ENCODE assay signal across 11 cellular contexts in the genomic region with DNA sequence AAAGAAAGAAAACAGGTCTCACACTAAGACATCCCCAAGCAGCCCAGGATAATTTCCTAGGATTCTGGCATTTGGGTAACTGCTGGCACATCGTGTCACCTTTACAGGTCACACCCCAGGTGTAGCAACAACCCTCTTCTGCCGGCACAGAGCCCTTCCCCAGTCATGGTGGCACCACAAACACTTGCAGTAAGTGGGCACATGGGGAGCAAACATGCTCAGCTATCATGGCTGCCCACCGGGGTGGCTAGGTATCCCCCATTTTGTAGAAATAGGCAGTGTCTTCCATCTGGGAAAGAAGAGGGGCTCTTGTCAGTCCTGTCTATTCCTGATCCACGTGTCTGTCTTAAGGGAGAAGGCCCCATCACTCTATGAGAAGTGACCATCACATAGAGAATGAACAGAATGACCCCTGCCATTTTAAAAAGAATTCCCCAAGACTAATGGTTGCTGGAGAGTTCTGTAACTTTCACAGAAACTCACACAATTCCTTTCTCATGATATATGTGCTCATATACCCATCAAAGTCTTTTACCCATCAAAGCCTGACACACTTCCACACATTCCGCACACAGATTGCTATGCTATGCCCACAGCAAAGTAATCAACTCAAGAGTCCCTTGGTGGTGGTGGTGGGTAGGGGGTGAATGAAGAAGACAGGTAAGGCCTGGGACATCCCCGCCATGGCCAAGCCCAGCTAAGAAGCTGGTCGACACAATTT. TPM values are rescaled to one million over a fixed set of nuclear protein-coding genes. Genes with fewer than 3 reads are reported as not detected.
DNase-seq lines count a peak whose midpoint lies in the region; ATAC-seq and TF ChIP-seq lines count a peak whose summit lies in the region.
"Had no signal": no experiment of that assay in that cellular context is flagged by ENCODE, and none has a peak within 500 bp of the region (broad histone marks: within the 10 kb centered on the region; RNA-seq: fewer than 3 reads in every experiment).

No MANE protein-coding gene starts in this region.

- peak overlapping the region; percentile 70; the same call in 1 of the 3 replicates for H2BK15ac ChIP-seq in IMR-90 (ENCODE audit: low read depth, low read length)

- H3K23ac ChIP-seq in IMR-90 (ENCODE audit: low read depth, low read length): peak overlapping the region; percentile 61

- CTCF ChIA-PET in IMR-90 (lab: Yijun Ruan, JAX): no interaction called here

- peaks cover 87% of the 10 kb centered on the region for H3K4me1 Mint-ChIP-seq in central memory CD8-positive, alpha-beta T cell
- peaks cover 60% of the 10 kb centered on the region for H3K4me1 Mint-ChIP-seq in nephron progenitor cell

- no peak for TF ChIP-seq RAD21 in IMR-90 (IDR thresholded peaks at IDR 0.05; ENCODE audit: low read length)

- peak overlapping the region; percentile 75 for H2BK120ac ChIP-seq in IMR-90 (ENCODE audit: low read depth, low read length)

- peaks cover 61% of the 10 kb centered on the region for H3K9me1 ChIP-seq in IMR-90 (ENCODE audit: insufficient read depth, low read length)

- WGBS in IMR-90 (ENCODE audit: extremely low coverage in 2 of 2, insufficient read length in 1 of 2), 2 experiments: 100% methylated on average over 1 of the region's 7 CpGs; no CpG with 5 or more reads in 1 of the 2 experiments
- whole genome bisulfite sequencing in aorta, 2 donors: 84 to 89% methylated on average over 7 of the region's 7 CpGs

- H3K4me1 ChIP-seq in BLaER1 treated with 17β-estradiol and CSF1 and Interleukin-3, amounts not matched to agents 10 nM and 100 nM: peaks cover 99 to 100% (median 100%) of the 10 kb centered on the region in 10 experiments
- H3K4me1 ChIP-seq in IMR-90 (ENCODE audit: control insufficient read depth, insufficient read depth, low read length) (peaks cover 55% of the 10 kb centered on the region), vagina (peaks cover 94% of the 10 kb centered on the region), aorta (ENCODE audit: control insufficient read depth in 1 of 2, insufficient read depth in 2 of 2, low read length in 2 of 2) (peaks cover 3 to 13% of the 10 kb centered on the region in 2 donors)

- H3K27me3 Mint-ChIP-seq in central memory CD8-positive, alpha-beta T cell: no peaks in the 10 kb centered on the region
- no peaks in the 10 kb centered on the region for H3K27me3 Mint-ChIP-seq in nephron progenitor cell (ENCODE audit: low read depth, poor library complexity)

- peaks cover 16% of the 10 kb centered on the region for H3K36me3 Mint-ChIP-seq in central memory CD8-positive, alpha-beta T cell (ENCODE audit: insufficient read depth)
- H3K36me3 Mint-ChIP-seq in nephron progenitor cell (ENCODE audit: low read depth): peaks cover 34% of the 10 kb centered on the region

- no peak overlapping the region for H3K4me3 ChIP-seq in BLaER1 treated with 17β-estradiol and CSF1 and Interleukin-3, amounts not matched to agents 10 nM and 100 nM
- H3K4me3 ChIP-seq in IMR-90 (ENCODE audit: insufficient read depth, low read depth, low read length) (no peak overlapping the region), vagina (no peak overlapping the region), aorta (ENCODE audit: low read length in 2 of 2) (no peak overlapping the region)
- H3K4me3 ChIP-seq: adrenal gland, tibial nerve had no signal

- TF ChIP-seq POLR2A in IMR-90 (IDR thresholded peaks at IDR 0.05; ENCODE audit: low read depth, low read length): no peak
- TF ChIP-seq POLR2A in vagina (IDR thresholded peaks at IDR 0.05): no peak

- in situ Hi-C loops in IMR-90 (cut with MboI; ENCODE audit: low sequenced_read_pairs): no loop called here

- H3K4me2 ChIP-seq in BLaER1 treated with 17β-estradiol and CSF1 and Interleukin-3, amounts not matched to agents 10 nM and 100 nM: peak overlapping the region; percentile 58 to 89 (median 83)
- 0 out of 2 replicates have a peak overlapping the region, but pooled peaks have one; percentile 6 for H3K4me2 ChIP-seq in IMR-90 (ENCODE audit: low read depth, low read length)

- no peaks in the 10 kb centered on the region for H3K27me3 ChIP-seq in BLaER1 treated with 17β-estradiol and CSF1 and Interleukin-3, amounts not matched to agents 10 nM and 100 nM
- H3K27me3 ChIP-seq in IMR-90 (ENCODE audit: control insufficient read depth, insufficient read depth, low read length) (no peaks in the 10 kb centered on the region), vagina (no peaks in the 10 kb centered on the region), aorta (ENCODE audit: control insufficient read depth in 1 of 2, insufficient read depth in 2 of 2, low read length in 1 of 2) (no peaks in the 10 kb centered on the region)
- H3K27me3 ChIP-seq: adrenal gland, tibial nerve had no signal

- H2AK5ac ChIP-seq in IMR-90 (ENCODE audit: low read depth, low read length): peak overlapping the region; percentile 80

- H3K9ac ChIP-seq in BLaER1 treated with 17β-estradiol and CSF1 and Interleukin-3, amounts not matched to agents 10 nM and 100 nM: peak overlapping the region in 3 of 11 experiments; percentile 18 to 42 (median 40); a peak in 2 of 22 replicates
- H3K9ac ChIP-seq in IMR-90 (ENCODE audit: low read depth, low read length): no peak overlapping the region

- peak overlapping the region; percentile 54 for H4K91ac ChIP-seq in IMR-90 (ENCODE audit: insufficient read depth, low read depth, low read length)

- dilution Hi-C loops in IMR-90 (cut with HindIII; ENCODE audit: low sequenced_read_pairs, unreplicated experiment): no loop called here

- no peak for ATAC-seq in IMR-90 (ENCODE audit: low read depth)
- no peak for ATAC-seq in central memory CD8-positive, alpha-beta T cell (replicated peaks; ENCODE audit: extremely low read depth, poor library complexity, severe bottlenecking)
- ATAC-seq in aorta (ENCODE audit: low FRiP score): no peak

- TF ChIP-seq CTCF in IMR-90 (conservative IDR thresholded peaks at IDR 0.05; ENCODE audit: low read depth, low read length) (no peak), nephron progenitor cell (IDR thresholded peaks at IDR 0.05) (no peak), vagina (IDR thresholded peaks at IDR 0.05) (no peak)

- peak overlapping the region in 9 of 11 experiments; percentile 15 to 55 (median 50); a peak in 16 of 22 replicates for H3K27ac ChIP-seq in BLaER1 treated with 17β-estradiol and CSF1 and Interleukin-3, amounts not matched to agents 10 nM and 100 nM
- H3K27ac ChIP-seq in IMR-90 (ENCODE audit: insufficient read depth, low read length) (peak overlapping the region; percentile 31; the same call in 1 of the 2 replicates), vagina (no peak overlapping the region), aorta (ENCODE audit: low read depth in 1 of 2, low read length in 2 of 2) (no peak overlapping the region)

- peak overlapping the region; percentile 48 for H3K4me3 Mint-ChIP-seq in central memory CD8-positive, alpha-beta T cell
- no peak overlapping the region for H3K4me3 Mint-ChIP-seq in nephron progenitor cell

- H3K36me3 ChIP-seq in BLaER1 treated with 17β-estradiol and CSF1 and Interleukin-3, amounts not matched to agents 10 nM and 100 nM: peaks cover 9 to 43% (median 36%) of the 10 kb centered on the region in 11 experiments; a peak in 20 of 22 replicates
- peaks cover 1% of the 10 kb centered on the region; the same call in 1 of the 2 replicates for H3K36me3 ChIP-seq in IMR-90 (ENCODE audit: control insufficient read depth, insufficient read depth, low read length)
- H3K36me3 ChIP-seq in vagina: no peaks in the 10 kb centered on the region
- no peaks in the 10 kb centered on the region for H3K36me3 ChIP-seq in aorta (ENCODE audit: control insufficient read depth in 1 of 2, insufficient read depth in 2 of 2, low read length in 1 of 2)
- H3K36me3 ChIP-seq: adrenal gland, tibial nerve had no signal

- peak overlapping the region; percentile 14 for H3K27ac Mint-ChIP-seq in central memory CD8-positive, alpha-beta T cell (ENCODE audit: low read depth)
- peak overlapping the region; percentile 86 for H3K27ac Mint-ChIP-seq in nephron progenitor cell

- peak overlapping the region; percentile 70 for H3K4ac ChIP-seq in IMR-90 (ENCODE audit: low read depth, low read length)

- peak overlapping the region; percentile 87 for H2AK9ac ChIP-seq in IMR-90 (replicated peaks; ENCODE audit: low read depth, low read length, poor library complexity)

- no peaks in the 10 kb centered on the region; a peak in 1 of 22 replicates for H3K9me3 ChIP-seq in BLaER1 treated with 17β-estradiol and CSF1 and Interleukin-3, amounts not matched to agents 10 nM and 100 nM (replicated peaks in 1 of 11)
- no peaks in the 10 kb centered on the region for H3K9me3 ChIP-seq in IMR-90 (ENCODE audit: control insufficient read depth, insufficient read depth, low read length)
- no peaks in the 10 kb centered on the region for H3K9me3 ChIP-seq in vagina
- H3K9me3 ChIP-seq in aorta (ENCODE audit: control insufficient read depth, low read length): no peaks in the 10 kb centered on the region
- H3K9me3 ChIP-seq: adrenal gland, tibial nerve had no signal

- H3K79me1 ChIP-seq in IMR-90 (ENCODE audit: low read depth in 1 of 2, low read length in 2 of 2): peaks cover 9 to 84% of the 10 kb centered on the region in 2 experiments; a peak in 2 of 4 replicates

- POLR2A ChIA-PET in IMR-90 (lab: Charles Lee; ENCODE audit: unreplicated experiment): interaction anchor here (0.6 kb wide), 1 partner anchor 24 kb away, joined by 4 read pairs; no protein-coding TSS in a partner anchor

- H4K8ac ChIP-seq in IMR-90 (ENCODE audit: low read depth in 2 of 2, low read length in 2 of 2): peak overlapping the region in 1 of 2 experiments; percentile 53; a peak in 2 of 4 replicates

- H3K56ac ChIP-seq in IMR-90 (ENCODE audit: extremely low read depth, insufficient read depth, low read length): 0 out of 2 replicates have a peak overlapping the region, but pooled peaks have one; percentile 9

- peak overlapping the region; percentile 42 for H2BK5ac ChIP-seq in IMR-90 (ENCODE audit: low read depth, low read length, poor library complexity, severe bottlenecking)

- intact Hi-C loops in IMR-90 (cut with micrococcal nuclease) (no loop called here), vagina (cut with DNase I) (no loop called here), aorta (cut with DNase I) (no loop called here)

- H4K5ac ChIP-seq in IMR-90 (ENCODE audit: low read depth, low read length): 0 out of 2 replicates have a peak overlapping the region, but pooled peaks have one; percentile 5

- H3K14ac ChIP-seq in IMR-90 (replicated peaks; ENCODE audit: low read depth, low read length): peak overlapping the region; percentile 40

- H4K20me1 ChIP-seq in BLaER1 treated with 17β-estradiol and CSF1 and Interleukin-3, amounts not matched to agents 10 nM and 100 nM: peaks cover 100% of the 10 kb centered on the region in 11 experiments
- peaks cover 98% of the 10 kb centered on the region for H4K20me1 ChIP-seq in IMR-90 (ENCODE audit: insufficient read depth, low read length)

- no peaks in the 10 kb centered on the region for H3K9me3 Mint-ChIP-seq in central memory CD8-positive, alpha-beta T cell
- H3K9me3 Mint-ChIP-seq in nephron progenitor cell: peaks cover 22% of the 10 kb centered on the region

- H3K18ac ChIP-seq in IMR-90 (ENCODE audit: low read depth, low read length): peak overlapping the region; percentile 20; the same call in 1 of the 2 replicates

- BruUV-seq in IMR-90 (replicated peaks; lab: Mats Ljungman, UMichigan): no TSS peak

- no peak overlapping the region for H2AFZ ChIP-seq in IMR-90 (replicated peaks; ENCODE audit: low read length, poor library complexity)

- no peak for DNase-seq in IMR-90
- DNase-seq in central memory CD8-positive, alpha-beta T cell (ENCODE audit: low spot score in 2 of 2): no peak
- DNase-seq in nephron progenitor cell: no peak
- DNase-seq in A172 (ENCODE audit: low spot score): no peak
- no peak for DNase-seq in NK-92 (lab: John Stamatoyannopoulos, UW; ENCODE audit: unreplicated experiment)
- no peak for DNase-seq in vagina (ENCODE audit: extremely low spot score in 2 of 2)
- DNase-seq in aorta: no peak
- DNase-seq: midbrain had no signal

- peak overlapping the region; percentile 59; the same call in 1 of the 2 replicates for H2BK20ac ChIP-seq in IMR-90 (ENCODE audit: low read depth, low read length)

RNA-seq across cellular contexts. Expression of gene BRD4, which starts 33.3 kb away (rescaled TPM):
- total RNA-seq in IMR-90 (2012; rRNA removed) (7.0 and 7.2 TPM in 2 replicates), vagina (53.0 TPM), aorta (100 to 1,000 TPM; 123 to 126 TPM)
- polyA plus RNA-seq in IMR-90 (2012; rRNA removed) (19.9 and 21.1 TPM in 2 replicates), aorta (10 to 100 TPM; 12.3 to 50.6 TPM)
- polyA plus RNA-seq in IMR-90 (2012; cell fraction: cytosol; rRNA removed): 9.0 and 15.0 TPM in 2 replicates
- polyA plus RNA-seq in IMR-90 (2012; cell fraction: nucleus; rRNA removed; ENCODE audit: low replicate concordance): 29.5 and 41.2 TPM in 2 replicates
- total RNA-seq in A172 (2014; rRNA removed; shearing (Covaris generic)): 7.1 and 19.1 TPM in 2 replicates

Comparison
In these comparisons a context has a peak if more than half of its experiments do, and no peak if none do; other contexts are left out.
1. H3K27ac ChIP-seq: peak in BLaER1 treated with 17β-estradiol and CSF1 and Interleukin-3, amounts not matched to agents 10 nM and 100 nM (9 of 11) and IMR-90 (single experiment); none in vagina (single experiment) and aorta (0 of 2).